Comparison of ENCODE assay signal across 28 cellular contexts in genomic region chr9:6367128-6367741, GRCh38. TPM values are rescaled to one million over a fixed set of nuclear protein-coding genes. Genes with fewer than 3 reads are reported as not detected.
"Had no signal": no experiment of that assay in that cellular context is flagged by ENCODE, and none has a peak within 500 bp of the region (broad histone marks: within the 10 kb centered on the region; RNA-seq: fewer than 3 reads in every experiment).

No MANE protein-coding gene starts in this region.

- H2AFZ ChIP-seq: hepatocyte had no signal

- H3K4me1 ChIP-seq: adrenal gland, ascending aorta, left ventricle myocardium inferior, sigmoid colon, testis, uterus had no signal

- H3K27ac Mint-ChIP-seq: activated CD4-positive, alpha-beta T cell treated with anti-CD3 and anti-CD28 coated beads, Interleukin-2, amount 10 ng/mL, durations not matched to agents 7 days and 5 days; activated CD8-positive, alpha-beta T cell treated with anti-CD3 and anti-CD28 coated beads, Interleukin-2, amount 10 ng/mL, durations not matched to agents 7 days and 5 days; activated T-helper 1 cell treated with anti-CD3 and anti-CD28 coated beads, Interleukin-12 subunit alpha, Interleukin-12 subunit beta, Interleukin-2, Interleukin-4 antibody, amounts not matched to agents 30 ng/mL and 10 ng/mL and 1 ng/mL, durations not matched to agents 14 hours and 24 hours and 36 hours; immature natural killer cell; naive thymus-derived CD8-positive, alpha-beta T cell; progenitor cell of endocrine pancreas had no signal

- H3K27ac ChIP-seq: adrenal gland, ascending aorta, coronary artery, hepatocyte, left ventricle myocardium inferior, sigmoid colon, testis, uterus, VCaP had no signal

- DNase-seq: activated CD4-positive, alpha-beta T cell treated with anti-CD3 and anti-CD28 coated beads, Interleukin-2, amount 10 ng/mL, durations not matched to agents 7 days and 5 days; activated CD8-positive, alpha-beta T cell treated with anti-CD3 and anti-CD28 coated beads, Interleukin-2, amount 10 ng/mL, durations not matched to agents 7 days and 5 days; activated gamma-delta T cell; adrenal gland; foreskin melanocyte; immature natural killer cell; kidney glomerular epithelial cell; left ventricle myocardium inferior; naive thymus-derived CD8-positive, alpha-beta T cell; retina; sigmoid colon; stimulated activated CD4-positive, alpha-beta T cell treated with anti-CD3 and anti-CD28 coated beads, Interleukin-2, amount 100 ng/mL, for 48 hours; stimulated activated naive CD4-positive, alpha-beta T cell; testis; trophoblast cell; uterus had no signal

- H3K36me3 ChIP-seq: adrenal gland, ascending aorta, left ventricle myocardium inferior, sigmoid colon, uterus had no signal

- H3K27me3 ChIP-seq: adrenal gland, ascending aorta, hepatocyte, sigmoid colon, testis, uterus had no signal

- H3K9me3 ChIP-seq: adrenal gland, ascending aorta, left ventricle myocardium inferior, sigmoid colon, testis, uterus had no signal

- H3K27me3 Mint-ChIP-seq: activated CD4-positive, alpha-beta T cell treated with anti-CD3 and anti-CD28 coated beads, Interleukin-2, amount 10 ng/mL, durations not matched to agents 7 days and 5 days; activated naive CD4-positive, alpha-beta T cell treated with anti-CD3 and anti-CD28 coated beads, Interleukin-2, amount 50 U/mL, for 24 hours; naive thymus-derived CD8-positive, alpha-beta T cell; progenitor cell of endocrine pancreas had no signal

- H3K9me3 Mint-ChIP-seq: activated naive CD4-positive, alpha-beta T cell treated with anti-CD3 and anti-CD28 coated beads, Interleukin-2, amount 50 U/mL, for 24 hours had no signal

- ATAC-seq: activated CD4-positive, CD25-positive, alpha-beta regulatory T cell treated with anti-CD3 and anti-CD28 coated beads, Interleukin-2, amount 50 U/mL, for 24 hours; activated CD8-positive, alpha-beta T cell treated with anti-CD3 and anti-CD28 coated beads, Interleukin-2, amount 10 ng/mL, durations not matched to agents 7 days and 5 days; naive thymus-derived CD8-positive, alpha-beta T cell had no signal

- H3K4me1 Mint-ChIP-seq: activated CD4-positive, alpha-beta T cell treated with anti-CD3 and anti-CD28 coated beads, Interleukin-2, amount 10 ng/mL, durations not matched to agents 7 days and 5 days; activated naive CD4-positive, alpha-beta T cell treated with anti-CD3 and anti-CD28 coated beads, Interleukin-2, amount 50 U/mL, for 24 hours; immature natural killer cell; naive thymus-derived CD8-positive, alpha-beta T cell had no signal

- H3K4me3 Mint-ChIP-seq: activated CD4-positive, alpha-beta T cell treated with anti-CD3 and anti-CD28 coated beads, Interleukin-2, amount 10 ng/mL, durations not matched to agents 7 days and 5 days; activated CD8-positive, alpha-beta T cell treated with anti-CD3 and anti-CD28 coated beads, Interleukin-2, amount 10 ng/mL, durations not matched to agents 7 days and 5 days; activated naive CD4-positive, alpha-beta T cell treated with anti-CD3 and anti-CD28 coated beads, Interleukin-2, amount 50 U/mL, for 24 hours; activated T-helper 1 cell treated with anti-CD3 and anti-CD28 coated beads, Interleukin-12 subunit alpha, Interleukin-12 subunit beta, Interleukin-2, Interleukin-4 antibody, amounts not matched to agents 30 ng/mL and 10 ng/mL and 1 ng/mL, durations not matched to agents 14 hours and 24 hours and 36 hours; immature natural killer cell; naive thymus-derived CD8-positive, alpha-beta T cell had no signal

- H3K79me2 ChIP-seq: hepatocyte had no signal

- H3K4me3 ChIP-seq: adrenal gland, ascending aorta, coronary artery, hepatocyte, left ventricle myocardium inferior, sigmoid colon, testis, uterus had no signal

- H3K36me3 Mint-ChIP-seq: activated naive CD4-positive, alpha-beta T cell treated with anti-CD3 and anti-CD28 coated beads, Interleukin-2, amount 50 U/mL, for 24 hours had no signal

- H3K4me2 ChIP-seq: hepatocyte had no signal

RNA-seq across cellular contexts. Expression of gene TPD52L3, which starts 39.1 kb away (rescaled TPM):
- total RNA-seq: activated CD4-positive, alpha-beta T cell treated with anti-CD3 and anti-CD28 coated beads, Interleukin-2, amount 10 ng/mL, durations not matched to agents 7 days and 5 days; activated CD8-positive, alpha-beta T cell treated with anti-CD3 and anti-CD28 coated beads, Interleukin-2, amount 10 ng/mL, durations not matched to agents 7 days and 5 days; activated T-helper 1 cell treated with anti-CD3 and anti-CD28 coated beads, Interleukin-12 subunit alpha, Interleukin-12 subunit beta, Interleukin-2, Interleukin-4 antibody, amounts not matched to agents 30 ng/mL and 10 ng/mL and 1 ng/mL, durations not matched to agents 14 hours and 24 hours and 36 hours; adrenal gland; ascending aorta; epithelial cell of proximal tubule; hepatocyte; left ventricle myocardium inferior; lung microvascular endothelial cell; naive thymus-derived CD8-positive, alpha-beta T cell; osteocyte; progenitor cell of endocrine pancreas; sigmoid colon; T-helper 2 cell treated with Interferon-gamma antibody and Interleukin-4, amounts not matched to agents 100 ng/mL and 5 ng/mL, for 36 hours; uterus had no signal
- polyA plus RNA-seq: adrenal gland; hepatocyte; immature natural killer cell; naive thymus-derived CD8-positive, alpha-beta T cell; sigmoid colon had no signal
